Comparison of ENCODE assay signal across 8 cellular contexts in genomic region chr2:74146929-74147728, GRCh38. TPM values are rescaled to one million over a fixed set of nuclear protein-coding genes. Genes with fewer than 3 reads are reported as not detected.
DNase-seq lines count a peak whose midpoint lies in the region; ATAC-seq, FAIRE-seq and TF ChIP-seq lines count a peak whose summit lies in the region.

No MANE protein-coding gene starts in this region.

- DNase-seq in A673 (ENCODE audit: low spot score) (no peak), WERI-Rb-1 (peak; percentile 32), left ventricle myocardium superior (no peak), smooth muscle cell (lab: John Stamatoyannopoulos, UW; ENCODE audit: unreplicated experiment) (no peak), GM19239 (ENCODE audit: insufficient read length, low spot score) (no peak)

- H3K9me3 ChIP-seq in A673 (ENCODE audit: low read depth, low read length, poor library complexity, severe bottlenecking) (no peaks in the 10 kb centered on the region), WERI-Rb-1 (ENCODE audit: severe bottlenecking) (no peaks in the 10 kb centered on the region), smooth muscle cell (replicated peaks; ENCODE audit: low read depth) (no peaks in the 10 kb centered on the region)

- ATAC-seq in GM18508 (IDR thresholded peaks at IDR 0.05; ENCODE audit: insufficient read depth, unreplicated experiment) (peak; percentile 16), HG03457 (IDR thresholded peaks at IDR 0.05; ENCODE audit: unreplicated experiment) (peak; percentile 8), left ventricle myocardium superior (peak; percentile 20), HG02610 (IDR thresholded peaks at IDR 0.05; ENCODE audit: unreplicated experiment) (no peak)

- H3K4me3 ChIP-seq in A673 (ENCODE audit: low read depth, low read length, poor library complexity, severe bottlenecking): peak overlapping the region; percentile 97
- H3K4me3 ChIP-seq in WERI-Rb-1 (ENCODE audit: low read depth, low read length): peak overlapping the region; percentile 69
- H3K4me3 ChIP-seq in smooth muscle cell: peak overlapping the region; percentile 85

- peak overlapping the region; percentile 83 for H2AFZ ChIP-seq in smooth muscle cell (ENCODE audit: low read depth)

- TF ChIP-seq CTCF in A673 (conservative IDR thresholded peaks at IDR 0.05; ENCODE audit: low read depth, low read length) (no peak), WERI-Rb-1 (IDR thresholded peaks at IDR 0.05; ENCODE audit: low read depth, low read length) (no peak), smooth muscle cell (IDR thresholded peaks at IDR 0.05; ENCODE audit: borderline replicate concordance, insufficient read depth, poor library complexity, severe bottlenecking) (no peak)

- intact Hi-C loops in A673 (cut with micrococcal nuclease; ENCODE audit: unreplicated experiment) (no loop called here), left ventricle myocardium superior (cut with micrococcal nuclease) (no loop called here)

- H4K20me1 ChIP-seq in smooth muscle cell (ENCODE audit: low read depth): no peaks in the 10 kb centered on the region

- H3K27ac ChIP-seq in A673 (ENCODE audit: low read depth, low read length, poor library complexity, severe bottlenecking) (peak overlapping the region; percentile 83), WERI-Rb-1 (peak overlapping the region; percentile 86), smooth muscle cell (ENCODE audit: low read depth) (peak overlapping the region; percentile 74)

- peaks cover 14% of the 10 kb centered on the region for H3F3A ChIP-seq in smooth muscle cell (ENCODE audit: low read depth)

- BruUV-seq in A673 (replicated peaks; lab: Mats Ljungman, UMichigan): TSS peak; percentile 58

- peaks cover 11% of the 10 kb centered on the region for H3K4me1 ChIP-seq in A673 (ENCODE audit: insufficient read depth, low read length, poor library complexity, severe bottlenecking)
- H3K4me1 ChIP-seq in smooth muscle cell (ENCODE audit: low read depth): peaks cover 16% of the 10 kb centered on the region

- no peaks in the 10 kb centered on the region for H3K27me3 ChIP-seq in A673 (replicated peaks; ENCODE audit: insufficient read depth, low read depth, low read length, poor library complexity)
- H3K27me3 ChIP-seq in WERI-Rb-1 (ENCODE audit: insufficient read depth, low read depth, severe bottlenecking): no peaks in the 10 kb centered on the region
- no peaks in the 10 kb centered on the region for H3K27me3 ChIP-seq in smooth muscle cell (ENCODE audit: low read depth)

- H3K9ac ChIP-seq in smooth muscle cell (ENCODE audit: low read depth): peak overlapping the region; percentile 86

- peaks cover 9% of the 10 kb centered on the region for H3K79me2 ChIP-seq in smooth muscle cell (ENCODE audit: low read depth)

- H3K36me3 ChIP-seq in A673 (ENCODE audit: insufficient read depth, low read length, poor library complexity, severe bottlenecking) (peaks cover 7% of the 10 kb centered on the region), WERI-Rb-1 (peaks cover 17% of the 10 kb centered on the region), smooth muscle cell (ENCODE audit: low read depth) (no peaks in the 10 kb centered on the region)

- no peak for FAIRE-seq in GM19239 (lab: Jason Lieb, UNC)

- peak overlapping the region; percentile 87 for H3K4me2 ChIP-seq in smooth muscle cell

- CTCF ChIA-PET in A673 (lab: Charles Lee): interaction anchor here (0.6 kb wide), 2 partner anchors 327 to 377 kb away, joined by 3 to 9 read pairs; no protein-coding TSS in a partner anchor

- POLR2A ChIA-PET in A673 (lab: Charles Lee; ENCODE audit: low non-redundant PET): no interaction called here

- 12% methylated on average over 29 of the region's 29 CpGs for WGBS in smooth muscle cell (ENCODE audit: low lambda C conversion rate)

RNA-seq across cellular contexts. Expression of gene BOLA3, which starts 0.6 kb away (rescaled TPM):
- total RNA-seq in A673 (2021) (55.9 and 71.9 TPM in 2 replicates), left ventricle myocardium superior (89.9 TPM), smooth muscle cell (87.5 and 99.7 TPM in 2 replicates)
- polyA plus RNA-seq in smooth muscle cell: 93.8 and 100 TPM in 2 replicates

RNA-seq across cellular contexts. Expression of gene MOB1A, which starts 31.6 kb away (rescaled TPM):
- total RNA-seq in A673 (2021) (110 and 116 TPM in 2 replicates), left ventricle myocardium superior (55.6 TPM), smooth muscle cell (98.1 and 140 TPM in 2 replicates)
- 41.5 and 45.2 TPM in 2 replicates for polyA plus RNA-seq in smooth muscle cell

RNA-seq across cellular contexts. Expression of gene MTHFD2, which starts 51.3 kb away (rescaled TPM):
- total RNA-seq in A673 (2021) (252 and 293 TPM in 2 replicates), left ventricle myocardium superior (20.0 TPM), smooth muscle cell (136 and 159 TPM in 2 replicates)
- 63.6 and 74.2 TPM in 2 replicates for polyA plus RNA-seq in smooth muscle cell
